In genomic region chr4:15482346-15482745, GRCh38 we compare ENCODE assay signal across 33 cellular contexts. TPM values are rescaled to one million over a fixed set of nuclear protein-coding genes. Genes with fewer than 3 reads are reported as not detected.
"Had no signal": no experiment of that assay in that cellular context is flagged by ENCODE, and none has a peak within 500 bp of the region (broad histone marks: within the 10 kb centered on the region; RNA-seq: fewer than 3 reads in every experiment).

No MANE protein-coding gene starts in this region.

- H3K4me3 ChIP-seq: ascending aorta, cardiac muscle cell, SJCRH30, SK-N-MC had no signal

- DNase-seq: activated CD4-positive, alpha-beta T cell treated with anti-CD3 and anti-CD28 coated beads for 36 hours; activated CD4-positive, alpha-beta T cell treated with anti-CD3 and anti-CD28 coated beads, Interleukin-2, amount 10 ng/mL, durations not matched to agents 7 days and 5 days; activated CD4-positive, alpha-beta T cell treated with anti-CD3 and anti-CD28 coated beads, Interleukin-2, amount 50 U/mL, for 48 hours; activated CD8-positive, alpha-beta T cell treated with anti-CD3 and anti-CD28 coated beads, Interleukin-2, amount 10 ng/mL, durations not matched to agents 7 days and 5 days; activated gamma-delta T cell; activated naive CD4-positive, alpha-beta T cell treated with Interleukin-2 at 50 U/mL for 16 hours; activated naive CD8-positive, alpha-beta T cell treated with anti-CD3 and anti-CD28 coated beads, Interleukin-2, amount 10 ng/mL, durations not matched to agents 7 days and 5 days; activated T-cell treated with anti-CD3 and anti-CD28 coated beads, Interleukin-2, amount 50 U/mL, for 24 hours; amygdala; Karpas-422; KBM-7; NCI-H1105; NCI-H1417 treated with DMSO at 0.1 percent for 48 hours; NCI-H1694; NCI-H1930; NCI-H2081 treated with DMSO at 0.1 percent for 48 hours; NCI-H226; NCI-H526; NCI-H774; SHP77; SJCRH30; T1000 had no signal

- H3K27me3 ChIP-seq: ascending aorta, cardiac muscle cell, SJCRH30 had no signal

- H3K9me3 ChIP-seq: SJCRH30 had no signal

- H3K36me3 ChIP-seq: cardiac muscle cell, SJCRH30 had no signal

- H3K27ac ChIP-seq: ascending aorta, cardiac muscle cell, SJCRH30, SK-N-MC had no signal

- ATAC-seq: activated CD4-positive, alpha-beta T cell treated with anti-CD3 and anti-CD28 coated beads for 36 hours; activated CD4-positive, CD25-positive, alpha-beta regulatory T cell treated with anti-CD3 and anti-CD28 coated beads, Interleukin-2, amount 50 U/mL, for 24 hours; activated CD8-positive, alpha-beta T cell treated with anti-CD3 and anti-CD28 coated beads, Interleukin-2, amount 10 ng/mL, durations not matched to agents 7 days and 5 days; Panc1; WTC11 had no signal

RNA-seq across cellular contexts. Expression of gene CC2D2A, which starts 12.7 kb away (rescaled TPM):
- total RNA-seq: activated CD4-positive, alpha-beta T cell treated with anti-CD3 and anti-CD28 coated beads for 36 hours; activated CD4-positive, alpha-beta T cell treated with anti-CD3 and anti-CD28 coated beads, Interleukin-2, amount 10 ng/mL, durations not matched to agents 7 days and 5 days; activated CD8-positive, alpha-beta T cell treated with anti-CD3 and anti-CD28 coated beads, Interleukin-2, amount 10 ng/mL, durations not matched to agents 7 days and 5 days; activated naive CD8-positive, alpha-beta T cell treated with anti-CD3 and anti-CD28 coated beads, Interleukin-2, amount 10 ng/mL, durations not matched to agents 7 days and 5 days; activated T-helper 2 cell treated with anti-CD3 and anti-CD28 coated beads, Interferon-gamma antibody, Interleukin-2, Interleukin-4, amounts not matched to agents 10 μg/mL and 5 μg/mL and 100 μg/mL, durations not matched to agents 14 hours and 24 hours and 36 hours; T-helper 1 cell treated with Interleukin-12 subunit alpha and Interleukin-12 subunit beta and Interleukin-4 antibody, amounts not matched to agents 30 ng/mL and 1 ng/mL, for 36 hours; T-helper 2 cell treated with Interferon-gamma antibody and Interleukin-4, amounts not matched to agents 100 ng/mL and 5 ng/mL, for 36 hours had no signal

RNA-seq across cellular contexts. Expression of gene C1QTNF7, which starts 54.5 kb away (rescaled TPM):
- total RNA-seq: activated CD4-positive, alpha-beta T cell treated with anti-CD3 and anti-CD28 coated beads for 36 hours; activated CD4-positive, alpha-beta T cell treated with anti-CD3 and anti-CD28 coated beads, Interleukin-2, amount 10 ng/mL, durations not matched to agents 7 days and 5 days; activated CD8-positive, alpha-beta T cell treated with anti-CD3 and anti-CD28 coated beads, Interleukin-2, amount 10 ng/mL, durations not matched to agents 7 days and 5 days; activated naive CD8-positive, alpha-beta T cell treated with anti-CD3 and anti-CD28 coated beads, Interleukin-2, amount 10 ng/mL, durations not matched to agents 7 days and 5 days; activated T-helper 2 cell treated with anti-CD3 and anti-CD28 coated beads, Interferon-gamma antibody, Interleukin-2, Interleukin-4, amounts not matched to agents 10 μg/mL and 5 μg/mL and 100 μg/mL, durations not matched to agents 14 hours and 24 hours and 36 hours; cardiac muscle cell; MCF 10A; RPMI7951; SJCRH30; T-helper 1 cell treated with Interleukin-12 subunit alpha and Interleukin-12 subunit beta and Interleukin-4 antibody, amounts not matched to agents 30 ng/mL and 1 ng/mL, for 36 hours; T-helper 2 cell treated with Interferon-gamma antibody and Interleukin-4, amounts not matched to agents 100 ng/mL and 5 ng/mL, for 36 hours had no signal
